ENCODE assay signal across 17 cellular contexts in genomic region chr17:68424188-68424587, GRCh38. TPM values are rescaled to one million over a fixed set of nuclear protein-coding genes. Genes with fewer than 3 reads are reported as not detected.
DNase-seq lines count a peak whose midpoint lies in the region; ATAC-seq and TF ChIP-seq lines count a peak whose summit lies in the region.
"Had no signal": no experiment of that assay in that cellular context is flagged by ENCODE, and none has a peak within 500 bp of the region (broad histone marks: within the 10 kb centered on the region; RNA-seq: fewer than 3 reads in every experiment).

No MANE protein-coding gene starts in this region.

- no peak overlapping the region for H3K27ac ChIP-seq in GM23338 (ENCODE audit: low read depth)
- H3K27ac ChIP-seq: BLaER1 had no signal

- H3K27me3 Mint-ChIP-seq in GM23338 (ENCODE audit: insufficient read depth, low read depth, poor library complexity): peaks cover 8% of the 10 kb centered on the region
- no peaks in the 10 kb centered on the region; the same call in 1 of the 2 replicates for H3K27me3 Mint-ChIP-seq in WTC11 (ENCODE audit: low read depth)
- H3K27me3 Mint-ChIP-seq in osteocyte (ENCODE audit: unreplicated experiment): no peaks in the 10 kb centered on the region
- H3K27me3 Mint-ChIP-seq: IgD-negative memory B cell had no signal

- TF ChIP-seq CTCF in GM23338 (conservative IDR thresholded peaks at IDR 0.05; ENCODE audit: low read depth in 2 of 2) (no peak), WTC11 (IDR thresholded peaks at IDR 0.05) (no peak), osteocyte (IDR thresholded peaks at IDR 0.05) (no peak)

- no peak overlapping the region for H3K4me3 Mint-ChIP-seq in GM23338
- H3K4me3 Mint-ChIP-seq in WTC11: no peak overlapping the region
- H3K4me3 Mint-ChIP-seq in osteocyte (ENCODE audit: unreplicated experiment): no peak overlapping the region
- H3K4me3 Mint-ChIP-seq: CD8-positive, alpha-beta T cell; IgD-negative memory B cell had no signal

- H3K4me3 ChIP-seq in GM23338: no peak overlapping the region
- H3K4me3 ChIP-seq: BLaER1, GM12878 had no signal

- ATAC-seq in GM23338 (peak; percentile 73), WTC11 (peak; percentile 18), HG03342 (IDR thresholded peaks at IDR 0.05; ENCODE audit: unreplicated experiment) (no peak)
- ATAC-seq: CD8-positive, alpha-beta T cell; GM12878; HepG2 had no signal

- no peaks in the 10 kb centered on the region for H3K36me3 ChIP-seq in GM23338 (ENCODE audit: insufficient read depth)
- H3K36me3 ChIP-seq: BLaER1 had no signal

- H3K9me2 ChIP-seq in GM23338 (ENCODE audit: insufficient read depth): no peaks in the 10 kb centered on the region

- H3K4me1 Mint-ChIP-seq in GM23338 (peaks cover 27% of the 10 kb centered on the region), WTC11 (peaks cover 32% of the 10 kb centered on the region), osteocyte (ENCODE audit: unreplicated experiment) (no peaks in the 10 kb centered on the region)
- H3K4me1 Mint-ChIP-seq: IgD-negative memory B cell had no signal

- H4K20me1 ChIP-seq in GM23338 (replicated peaks; ENCODE audit: insufficient read depth): no peaks in the 10 kb centered on the region
- H4K20me1 ChIP-seq: BLaER1 had no signal

- H3F3A ChIP-seq in GM23338 (replicated peaks; ENCODE audit: low read depth): no peaks in the 10 kb centered on the region

- CTCF ChIA-PET in WTC11 (lab: Charles Lee): interaction anchor here (0.5 to 2.1 kb wide), 6 partner anchors 12 to 48 kb away, joined by 3 to 20 read pairs (median 4); no protein-coding TSS in a partner anchor

- H3K36me3 Mint-ChIP-seq in GM23338 (ENCODE audit: low read depth) (peaks cover 34% of the 10 kb centered on the region), WTC11 (peaks cover 11% of the 10 kb centered on the region; the same call in 1 of the 2 replicates), osteocyte (ENCODE audit: unreplicated experiment) (peaks cover 51% of the 10 kb centered on the region)

- no peak overlapping the region for H2AFZ ChIP-seq in GM23338

- DNase-seq in GM23338 (ENCODE audit: low spot score) (peak; percentile 42), WTC11 (ENCODE audit: low spot score) (no peak), osteocyte (ENCODE audit: extremely low spot score, unreplicated experiment) (peak; percentile 76), ureter (ENCODE audit: low spot score) (peak; percentile 19), hepatic stellate cell (ENCODE audit: low spot score) (no peak), putamen (ENCODE audit: low spot score) (no peak)
- DNase-seq: 8988T; Calu3; CD8-positive, alpha-beta T cell; GOT3; HCEC 1CT; KBM-7 had no signal

- H3K4me2 ChIP-seq in GM23338: no peak overlapping the region
- H3K4me2 ChIP-seq: BLaER1 had no signal

- no peaks in the 10 kb centered on the region for H3K27me3 ChIP-seq in GM23338 (ENCODE audit: insufficient read depth)
- H3K27me3 ChIP-seq: BLaER1 had no signal

- H3K9me3 Mint-ChIP-seq in GM23338 (peaks cover 9% of the 10 kb centered on the region; the same call in 2 of the 3 replicates), WTC11 (no peaks in the 10 kb centered on the region), osteocyte (ENCODE audit: unreplicated experiment) (no peaks in the 10 kb centered on the region)
- H3K9me3 Mint-ChIP-seq: CD8-positive, alpha-beta T cell; IgD-negative memory B cell had no signal

- H3K27ac Mint-ChIP-seq in GM23338 (0 out of 2 replicates have a peak overlapping the region, but pooled peaks have one; percentile 27), WTC11 (peak overlapping the region; percentile 89; the same call in 1 of the 2 replicates), osteocyte (ENCODE audit: unreplicated experiment) (no peak overlapping the region)
- H3K27ac Mint-ChIP-seq: CD8-positive, alpha-beta T cell had no signal

- H3K4me1 ChIP-seq in GM23338 (ENCODE audit: insufficient read depth): peaks cover 21% of the 10 kb centered on the region
- H3K4me1 ChIP-seq: BLaER1 had no signal

- POLR2A ChIA-PET in WTC11 (lab: Charles Lee): no interaction called here

- no peaks in the 10 kb centered on the region for H3K79me2 ChIP-seq in GM23338 (replicated peaks; ENCODE audit: insufficient read depth)

TF ChIP-seq in GM23338, 12 proteins besides CTCF, POLR2A, EP300 and RAD21 (continues in another document):
- TF ChIP-seq STAT1 (IDR thresholded peaks at IDR 0.05; ENCODE audit: unreplicated experiment): no peak
- no peak for TF ChIP-seq NANOG (IDR thresholded peaks at IDR 0.05; ENCODE audit: borderline replicate concordance)
- TF ChIP-seq REST (IDR thresholded peaks at IDR 0.05; ENCODE audit: unreplicated experiment): no peak
- TF ChIP-seq CREB1 (CRISPR knock-in tag; IDR thresholded peaks at IDR 0.05; ENCODE audit: low read depth): no peak
- no peak for TF ChIP-seq EZH2phosphoT487 (IDR thresholded peaks at IDR 0.05; ENCODE audit: unreplicated experiment)
- TF ChIP-seq ZNF114 (CRISPR knock-in tag; IDR thresholded peaks at IDR 0.05): no peak
- TF ChIP-seq ZNF331 (CRISPR knock-in tag; IDR thresholded peaks at IDR 0.05; ENCODE audit: low read depth): no peak
- TF ChIP-seq POLR2AphosphoS5 (IDR thresholded peaks at IDR 0.05; ENCODE audit: low read depth): no peak

TF ChIP-seq in WTC11, 78 proteins besides CTCF, POLR2A, EP300 and RAD21:
- TF ChIP-seq CREB1 (CRISPR knock-in tag; IDR thresholded peaks at IDR 0.05) (no peak), GRHL2 (CRISPR knock-in tag; IDR thresholded peaks at IDR 0.05; ENCODE audit: insufficient replicate concordance, severe bottlenecking) (no peak), FOXK1 (CRISPR knock-in tag; IDR thresholded peaks at IDR 0.05) (0 out of 2 replicates have a peak, but pooled peaks have one; percentile 31)
- TF ChIP-seq, protein P1, sequence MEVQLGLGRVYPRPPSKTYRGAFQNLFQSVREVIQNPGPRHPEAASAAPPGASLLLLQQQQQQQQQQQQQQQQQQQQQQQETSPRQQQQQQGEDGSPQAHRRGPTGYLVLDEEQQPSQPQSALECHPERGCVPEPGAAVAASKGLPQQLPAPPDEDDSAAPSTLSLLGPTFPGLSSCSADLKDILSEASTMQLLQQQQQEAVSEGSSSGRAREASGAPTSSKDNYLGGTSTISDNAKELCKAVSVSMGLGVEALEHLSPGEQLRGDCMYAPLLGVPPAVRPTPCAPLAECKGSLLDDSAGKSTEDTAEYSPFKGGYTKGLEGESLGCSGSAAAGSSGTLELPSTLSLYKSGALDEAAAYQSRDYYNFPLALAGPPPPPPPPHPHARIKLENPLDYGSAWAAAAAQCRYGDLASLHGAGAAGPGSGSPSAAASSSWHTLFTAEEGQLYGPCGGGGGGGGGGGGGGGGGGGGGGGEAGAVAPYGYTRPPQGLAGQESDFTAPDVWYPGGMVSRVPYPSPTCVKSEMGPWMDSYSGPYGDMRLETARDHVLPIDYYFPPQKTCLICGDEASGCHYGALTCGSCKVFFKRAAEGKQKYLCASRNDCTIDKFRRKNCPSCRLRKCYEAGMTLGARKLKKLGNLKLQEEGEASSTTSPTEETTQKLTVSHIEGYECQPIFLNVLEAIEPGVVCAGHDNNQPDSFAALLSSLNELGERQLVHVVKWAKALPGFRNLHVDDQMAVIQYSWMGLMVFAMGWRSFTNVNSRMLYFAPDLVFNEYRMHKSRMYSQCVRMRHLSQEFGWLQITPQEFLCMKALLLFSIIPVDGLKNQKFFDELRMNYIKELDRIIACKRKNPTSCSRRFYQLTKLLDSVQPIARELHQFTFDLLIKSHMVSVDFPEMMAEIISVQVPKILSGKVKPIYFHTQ (CRISPR knock-in tag; IDR thresholded peaks at IDR 0.05): no peak
- TF ChIP-seq, protein P2, sequence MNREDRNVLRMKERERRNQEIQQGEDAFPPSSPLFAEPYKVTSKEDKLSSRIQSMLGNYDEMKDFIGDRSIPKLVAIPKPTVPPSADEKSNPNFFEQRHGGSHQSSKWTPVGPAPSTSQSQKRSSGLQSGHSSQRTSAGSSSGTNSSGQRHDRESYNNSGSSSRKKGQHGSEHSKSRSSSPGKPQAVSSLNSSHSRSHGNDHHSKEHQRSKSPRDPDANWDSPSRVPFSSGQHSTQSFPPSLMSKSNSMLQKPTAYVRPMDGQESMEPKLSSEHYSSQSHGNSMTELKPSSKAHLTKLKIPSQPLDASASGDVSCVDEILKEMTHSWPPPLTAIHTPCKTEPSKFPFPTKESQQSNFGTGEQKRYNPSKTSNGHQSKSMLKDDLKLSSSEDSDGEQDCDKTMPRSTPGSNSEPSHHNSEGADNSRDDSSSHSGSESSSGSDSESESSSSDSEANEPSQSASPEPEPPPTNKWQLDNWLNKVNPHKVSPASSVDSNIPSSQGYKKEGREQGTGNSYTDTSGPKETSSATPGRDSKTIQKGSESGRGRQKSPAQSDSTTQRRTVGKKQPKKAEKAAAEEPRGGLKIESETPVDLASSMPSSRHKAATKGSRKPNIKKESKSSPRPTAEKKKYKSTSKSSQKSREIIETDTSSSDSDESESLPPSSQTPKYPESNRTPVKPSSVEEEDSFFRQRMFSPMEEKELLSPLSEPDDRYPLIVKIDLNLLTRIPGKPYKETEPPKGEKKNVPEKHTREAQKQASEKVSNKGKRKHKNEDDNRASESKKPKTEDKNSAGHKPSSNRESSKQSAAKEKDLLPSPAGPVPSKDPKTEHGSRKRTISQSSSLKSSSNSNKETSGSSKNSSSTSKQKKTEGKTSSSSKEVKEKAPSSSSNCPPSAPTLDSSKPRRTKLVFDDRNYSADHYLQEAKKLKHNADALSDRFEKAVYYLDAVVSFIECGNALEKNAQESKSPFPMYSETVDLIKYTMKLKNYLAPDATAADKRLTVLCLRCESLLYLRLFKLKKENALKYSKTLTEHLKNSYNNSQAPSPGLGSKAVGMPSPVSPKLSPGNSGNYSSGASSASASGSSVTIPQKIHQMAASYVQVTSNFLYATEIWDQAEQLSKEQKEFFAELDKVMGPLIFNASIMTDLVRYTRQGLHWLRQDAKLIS (CRISPR knock-in tag; IDR thresholded peaks at IDR 0.05; ENCODE audit: borderline replicate concordance): no peak

RNA-seq across cellular contexts. Expression of gene WIPI1, which starts 33.1 kb away (rescaled TPM):
- total RNA-seq in GM23338 (2014; rRNA removed; shearing (Covaris generic)): 29.3 and 30.1 TPM in 2 replicates
- polyA plus RNA-seq in GM23338 (2016; fragmentation: Nextera tagmentation; extraction: Ambion mirVana): 21.8 and 24.1 TPM in 2 replicates
- 16.2 to 29.3 TPM (median 17.5 TPM) in 3 replicates for total RNA-seq in WTC11 (2021)
- total RNA-seq in osteocyte: 74.5 and 78.1 TPM in 2 replicates
- total RNA-seq in ureter: 43.6 TPM

Comparison
In these comparisons a context has a peak if more than half of its experiments do, and no peak if none do; other contexts are left out.
1. DNase-seq: peak in GM23338 (single experiment), osteocyte (single experiment) and ureter (single experiment); none in WTC11 (single experiment), hepatic stellate cell (single experiment) and putamen (single experiment).